1 cellular context compared by ENCODE assay signal in genomic region chr10:71799112-71799511, GRCh38.
TF ChIP-seq lines count a peak whose summit lies in the region.

No MANE protein-coding gene starts in this region.

TF ChIP-seq in K562, 482 proteins besides CTCF, POLR2A, EP300 and RAD21:
- TF ChIP-seq TEAD4 (IDR thresholded peaks at IDR 0.05; ENCODE audit: low read length) (no peak), TEAD4 (CRISPR knock-in tag; IDR thresholded peaks at IDR 0.05; ENCODE audit: borderline replicate concordance) (0 out of 2 replicates have a peak, but pooled peaks have one; percentile 52), ZNF3 (CRISPR knock-in tag; IDR thresholded peaks at IDR 0.05) (no peak)
